In genomic region chr5:83430130-83431010, GRCh38 we compare ENCODE assay signal across 8 cellular contexts. TPM values are rescaled to one million over a fixed set of nuclear protein-coding genes. Genes with fewer than 3 reads are reported as not detected.
DNase-seq lines count a peak whose midpoint lies in the region; ATAC-seq and TF ChIP-seq lines count a peak whose summit lies in the region.

No MANE protein-coding gene starts in this region.

- WGBS in aorta, 2 donors, result 32 to 34% methylated on average over 13 of the region's 13 CpGs

- no peaks in the 10 kb centered on the region for H3K9me3 Mint-ChIP-seq in activated T-helper 2 cell treated with anti-CD3 and anti-CD28 coated beads, Interferon-gamma antibody, Interleukin-2, Interleukin-4, amounts not matched to agents 10 μg/mL and 5 μg/mL and 100 μg/mL, durations not matched to agents 14 hours and 24 hours and 36 hours

- ATAC-seq in GM19452 (IDR thresholded peaks at IDR 0.05; ENCODE audit: unreplicated experiment), result peak; percentile 77
- ATAC-seq in aorta (ENCODE audit: low FRiP score), result peak; percentile 73

- H3K27ac ChIP-seq in HL-60 (replicated peaks) (no peak overlapping the region), osteoblast (ENCODE audit: low read depth, low read length) (no peak overlapping the region), aorta (ENCODE audit: low read depth in 1 of 2, low read length in 2 of 2) (no peak overlapping the region)

- H3K27me3 ChIP-seq in HL-60 (ENCODE audit: insufficient read depth, poor library complexity, severe bottlenecking) (no peaks in the 10 kb centered on the region), osteoblast (ENCODE audit: insufficient read depth, low read length) (no peaks in the 10 kb centered on the region), aorta (ENCODE audit: control insufficient read depth in 1 of 2, insufficient read depth in 2 of 2, low read length in 1 of 2) (no peaks in the 10 kb centered on the region)

- H3K36me3 Mint-ChIP-seq in activated T-helper 2 cell treated with anti-CD3 and anti-CD28 coated beads, Interferon-gamma antibody, Interleukin-2, Interleukin-4, amounts not matched to agents 10 μg/mL and 5 μg/mL and 100 μg/mL, durations not matched to agents 14 hours and 24 hours and 36 hours (ENCODE audit: low read depth), result no peaks in the 10 kb centered on the region

- no peak overlapping the region for H3K4me3 Mint-ChIP-seq in activated T-helper 2 cell treated with anti-CD3 and anti-CD28 coated beads, Interferon-gamma antibody, Interleukin-2, Interleukin-4, amounts not matched to agents 10 μg/mL and 5 μg/mL and 100 μg/mL, durations not matched to agents 14 hours and 24 hours and 36 hours (ENCODE audit: low read depth)

- no peak overlapping the region for H2AFZ ChIP-seq in osteoblast (ENCODE audit: low read length)

- no peak overlapping the region for H3K4me3 ChIP-seq in HL-60 (replicated peaks; ENCODE audit: insufficient read depth, low read length)
- H3K4me3 ChIP-seq in osteoblast (ENCODE audit: insufficient read depth, low read length), result no peak overlapping the region
- no peak overlapping the region for H3K4me3 ChIP-seq in aorta (ENCODE audit: low read length in 2 of 2)

- no peak overlapping the region for H3K27ac Mint-ChIP-seq in activated T-helper 2 cell treated with anti-CD3 and anti-CD28 coated beads, Interferon-gamma antibody, Interleukin-2, Interleukin-4, amounts not matched to agents 10 μg/mL and 5 μg/mL and 100 μg/mL, durations not matched to agents 14 hours and 24 hours and 36 hours

- H4K20me1 ChIP-seq in osteoblast (ENCODE audit: insufficient read depth, low read length), result no peaks in the 10 kb centered on the region

- peak; percentile 49 for TF ChIP-seq CTCF in HL-60 (IDR thresholded peaks at IDR 0.05; ENCODE audit: insufficient read depth, low read length)
- TF ChIP-seq CTCF in osteoblast (IDR thresholded peaks at IDR 0.05; ENCODE audit: extremely low read depth, low read depth, low read length), result peak; percentile 99

- intact Hi-C loops in activated T-helper 2 cell treated with anti-CD3 and anti-CD28 coated beads, Interferon-gamma antibody, Interleukin-2, Interleukin-4, amounts not matched to agents 10 μg/mL and 5 μg/mL and 100 μg/mL, durations not matched to agents 14 hours and 24 hours and 36 hours (cut with micrococcal nuclease), result loop anchor here (2.0 kb wide), 1 partner anchor 1078 kb away; no protein-coding TSS in a partner anchor
- intact Hi-C loops in aorta (cut with DNase I), result loop anchor here (5.0 to 10.0 kb wide), 4 partner anchors 42 to 786 kb away; partner anchors contain the start of genes VCAN (in 2 of the 2), TMEM167A (in 1 of the 2) and XRCC4 (in 1 of the 2)

- no peaks in the 10 kb centered on the region for H3K79me2 ChIP-seq in osteoblast (ENCODE audit: insufficient read depth, low read length)

- H3K36me3 ChIP-seq in osteoblast (ENCODE audit: insufficient read depth, low read length), result no peaks in the 10 kb centered on the region
- H3K36me3 ChIP-seq in aorta (ENCODE audit: control insufficient read depth in 1 of 2, insufficient read depth in 2 of 2, low read length in 1 of 2), result no peaks in the 10 kb centered on the region

- DNase-seq in COLO829 (ENCODE audit: low spot score) (peak; percentile 32), HL-60 (ENCODE audit: low read depth in 1 of 2, low spot score in 1 of 2) (peak; percentile 14 to 21), RPMI7951 (ENCODE audit: low read depth) (peak; percentile 58), foreskin melanocyte (peak; percentile 57), osteoblast (ENCODE audit: insufficient read length, low spot score, missing footprints) (peak; percentile 66), aorta (peak in 1 of 2 donors; percentile 57)
- peak; percentile 26 for DNase-seq in activated T-helper 2 cell treated with anti-CD3 and anti-CD28 coated beads, Interferon-gamma antibody, Interleukin-2, Interleukin-4, amounts not matched to agents 10 μg/mL and 5 μg/mL and 100 μg/mL, durations not matched to agents 14 hours and 24 hours and 36 hours (ENCODE audit: low spot score)

- no peaks in the 10 kb centered on the region for H3K4me1 Mint-ChIP-seq in activated T-helper 2 cell treated with anti-CD3 and anti-CD28 coated beads, Interferon-gamma antibody, Interleukin-2, Interleukin-4, amounts not matched to agents 10 μg/mL and 5 μg/mL and 100 μg/mL, durations not matched to agents 14 hours and 24 hours and 36 hours (ENCODE audit: low read depth)

- H3K9me3 ChIP-seq in osteoblast (ENCODE audit: low read depth, low read length) (no peaks in the 10 kb centered on the region), aorta (ENCODE audit: control insufficient read depth, low read length) (no peaks in the 10 kb centered on the region)

- H3K4me2 ChIP-seq in osteoblast (ENCODE audit: insufficient read depth, low read length), result no peak overlapping the region

- peaks cover 14% of the 10 kb centered on the region for H3K4me1 ChIP-seq in osteoblast (ENCODE audit: insufficient read depth, low read length)
- H3K4me1 ChIP-seq in aorta (ENCODE audit: control insufficient read depth in 1 of 2, insufficient read depth in 2 of 2, low read length in 2 of 2), result peaks cover 0 to 2% of the 10 kb centered on the region in 2 donors

- H3K27me3 Mint-ChIP-seq in activated T-helper 2 cell treated with anti-CD3 and anti-CD28 coated beads, Interferon-gamma antibody, Interleukin-2, Interleukin-4, amounts not matched to agents 10 μg/mL and 5 μg/mL and 100 μg/mL, durations not matched to agents 14 hours and 24 hours and 36 hours (ENCODE audit: low read depth), result no peaks in the 10 kb centered on the region

RNA-seq across cellular contexts. Expression of gene VCAN, which starts 41.2 kb away (rescaled TPM):
- total RNA-seq in RPMI7951 (2014; rRNA removed; shearing (Covaris generic)), result 178 and 246 TPM in 2 replicates
- total RNA-seq in activated T-helper 2 cell treated with anti-CD3 and anti-CD28 coated beads, Interferon-gamma antibody, Interleukin-2, Interleukin-4, amounts not matched to agents 10 μg/mL and 5 μg/mL and 100 μg/mL, durations not matched to agents 14 hours and 24 hours and 36 hours, result not detected in 2 replicates
- total RNA-seq in osteoblast (543 and 658 TPM in 2 replicates), aorta (100 to 1,000 TPM; 513 to 849 TPM)
- polyA plus RNA-seq in aorta, result 100 to 1,000 TPM in 1 of 2 donors, 10 to 100 TPM in 1; 21.5 to 443 TPM

Comparison
In these comparisons a context has a peak if more than half of its experiments do, and no peak if none do; other contexts are left out.
1. RNA of gene VCAN, which starts 41.2 kb away (total RNA-seq): 513 to 849 TPM in aorta, 543 to 658 TPM in osteoblast and 178 to 246 TPM in RPMI7951; not detected in activated T-helper 2 cell treated with anti-CD3 and anti-CD28 coated beads, Interferon-gamma antibody, Interleukin-2, Interleukin-4, amounts not matched to agents 10 μg/mL and 5 μg/mL and 100 μg/mL, durations not matched to agents 14 hours and 24 hours and 36 hours; every median in the first group is over 100 times any median in the second.